ENCODE assay signal across 1 cellular context in genomic region chr12:73935817-73936216, GRCh38.
TF ChIP-seq lines count a peak whose summit lies in the region.

No MANE protein-coding gene starts in this region.

TF ChIP-seq in GM23338, 12 proteins besides CTCF, POLR2A, EP300 and RAD21:
- TF ChIP-seq ZNF462 (CRISPR knock-in tag; IDR thresholded peaks at IDR 0.05) = no peak
- TF ChIP-seq CREB1 (CRISPR knock-in tag; IDR thresholded peaks at IDR 0.05; ENCODE audit: low read depth) = no peak
- no peak for TF ChIP-seq ZNF114 (CRISPR knock-in tag; IDR thresholded peaks at IDR 0.05)
- TF ChIP-seq EZH2 (IDR thresholded peaks at IDR 0.05; ENCODE audit: low read depth, unreplicated experiment) = no peak
- TF ChIP-seq POLR2AphosphoS5 (IDR thresholded peaks at IDR 0.05; ENCODE audit: low read depth) = no peak
- TF ChIP-seq STAT1 (IDR thresholded peaks at IDR 0.05; ENCODE audit: unreplicated experiment) = no peak
- TF ChIP-seq NANOG (IDR thresholded peaks at IDR 0.05; ENCODE audit: borderline replicate concordance) = no peak
- TF ChIP-seq JUNB (IDR thresholded peaks at IDR 0.05; ENCODE audit: unreplicated experiment) = no peak
- TF ChIP-seq EZH2phosphoT487 (IDR thresholded peaks at IDR 0.05; ENCODE audit: unreplicated experiment) = no peak
- no peak for TF ChIP-seq ZNF331 (CRISPR knock-in tag; IDR thresholded peaks at IDR 0.05; ENCODE audit: low read depth)
- no peak for TF ChIP-seq ETS1 (IDR thresholded peaks at IDR 0.05)
- no peak for TF ChIP-seq REST (IDR thresholded peaks at IDR 0.05; ENCODE audit: unreplicated experiment)
